In the genomic region with DNA sequence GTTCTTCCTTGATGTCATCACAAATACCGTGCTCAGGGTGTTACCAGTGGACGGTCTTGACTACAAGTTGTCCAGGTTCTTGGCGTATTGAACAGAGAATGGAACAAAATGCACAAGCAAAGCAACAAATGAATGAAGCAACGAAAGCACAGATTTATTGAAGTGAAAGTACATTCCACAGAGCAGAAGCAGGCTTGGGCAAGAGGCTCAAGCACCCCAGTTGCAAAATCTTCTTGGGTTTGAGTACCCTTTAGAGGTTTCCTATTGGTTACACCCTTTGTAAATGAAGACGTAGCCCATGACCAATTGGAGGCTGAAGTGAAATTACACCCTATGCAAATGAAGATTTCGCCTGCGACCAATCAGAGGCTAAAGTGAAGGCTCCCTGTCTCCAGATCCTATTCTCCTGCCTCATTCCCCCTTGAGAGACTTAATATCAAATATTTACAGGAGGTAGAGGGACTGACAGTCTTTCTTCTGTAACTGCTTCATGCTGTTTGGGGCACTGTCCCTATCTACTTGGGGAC, we compare ENCODE assay signal across 1 cellular context.
TF ChIP-seq lines count a peak whose summit lies in the region.

No MANE protein-coding gene starts in this region.

TF ChIP-seq in SK-N-SH, 30 proteins besides CTCF, POLR2A, EP300 and RAD21 (continued from another document):
- TF ChIP-seq, protein P1, sequence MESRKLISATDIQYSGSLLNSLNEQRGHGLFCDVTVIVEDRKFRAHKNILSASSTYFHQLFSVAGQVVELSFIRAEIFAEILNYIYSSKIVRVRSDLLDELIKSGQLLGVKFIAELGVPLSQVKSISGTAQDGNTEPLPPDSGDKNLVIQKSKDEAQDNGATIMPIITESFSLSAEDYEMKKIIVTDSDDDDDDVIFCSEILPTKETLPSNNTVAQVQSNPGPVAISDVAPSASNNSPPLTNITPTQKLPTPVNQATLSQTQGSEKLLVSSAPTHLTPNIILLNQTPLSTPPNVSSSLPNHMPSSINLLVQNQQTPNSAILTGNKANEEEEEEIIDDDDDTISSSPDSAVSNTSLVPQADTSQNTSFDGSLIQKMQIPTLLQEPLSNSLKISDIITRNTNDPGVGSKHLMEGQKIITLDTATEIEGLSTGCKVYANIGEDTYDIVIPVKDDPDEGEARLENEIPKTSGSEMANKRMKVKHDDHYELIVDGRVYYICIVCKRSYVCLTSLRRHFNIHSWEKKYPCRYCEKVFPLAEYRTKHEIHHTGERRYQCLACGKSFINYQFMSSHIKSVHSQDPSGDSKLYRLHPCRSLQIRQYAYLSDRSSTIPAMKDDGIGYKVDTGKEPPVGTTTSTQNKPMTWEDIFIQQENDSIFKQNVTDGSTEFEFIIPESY (IDR thresholded peaks at IDR 0.05; ENCODE audit: borderline replicate concordance, low read depth) = no peak
- TF ChIP-seq RXRA (IDR thresholded peaks at IDR 0.05; ENCODE audit: borderline replicate concordance, low read depth) = no peak
- no peak for TF ChIP-seq SMC3 (IDR thresholded peaks at IDR 0.05; ENCODE audit: low read depth, low read length)
- no peak for TF ChIP-seq SIN3A (IDR thresholded peaks at IDR 0.05; ENCODE audit: borderline replicate concordance, low read depth, low read length)
- no peak for TF ChIP-seq NFIC (IDR thresholded peaks at IDR 0.05; ENCODE audit: borderline replicate concordance)
- no peak for TF ChIP-seq GATA2 (CRISPR knock-in tag; IDR thresholded peaks at IDR 0.05)
- no peak for TF ChIP-seq GABPA (IDR thresholded peaks at IDR 0.05; ENCODE audit: low read depth)
